ENCODE assay signal across 10 cellular contexts in the genomic region with DNA sequence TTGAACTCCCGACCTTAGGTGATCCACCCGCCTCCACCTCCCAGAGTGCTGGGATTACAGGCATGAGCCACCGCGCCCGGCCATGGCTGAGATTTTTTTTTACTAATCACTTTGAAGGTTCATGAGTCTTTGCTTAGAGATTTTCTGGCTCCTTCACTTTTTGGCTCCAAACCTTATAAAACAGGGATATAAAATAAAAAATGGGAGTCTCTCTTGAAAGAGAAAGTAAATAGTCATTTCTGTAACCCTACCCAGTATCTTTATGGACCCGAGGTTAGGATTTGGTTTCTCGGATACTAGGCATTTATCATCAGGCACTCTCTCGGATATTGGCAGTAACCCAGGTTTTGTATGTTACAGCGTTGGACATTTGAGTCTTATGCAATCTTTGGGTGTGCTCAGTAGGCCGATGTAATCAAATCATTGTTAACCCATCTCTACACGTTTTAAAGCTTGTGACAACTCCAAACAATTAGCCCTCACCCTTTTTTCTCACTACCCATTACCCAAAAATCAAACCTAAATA. TPM values are rescaled to one million over a fixed set of nuclear protein-coding genes. Genes with fewer than 3 reads are reported as not detected.
DNase-seq lines count a peak whose midpoint lies in the region; ATAC-seq, FAIRE-seq and TF ChIP-seq lines count a peak whose summit lies in the region.
"Had no signal": no experiment of that assay in that cellular context is flagged by ENCODE, and none has a peak within 500 bp of the region (broad histone marks: within the 10 kb centered on the region; RNA-seq: fewer than 3 reads in every experiment).

No MANE protein-coding gene starts in this region.

- 13 to 18% (median 16%) methylated on average over 11 of the region's 11 CpGs for WGBS in adrenal gland, 4 donors

- H3K27me3 ChIP-seq in adrenal gland, result no peaks in the 10 kb centered on the region
- H3K27me3 ChIP-seq in upper lobe of right lung, result no peaks in the 10 kb centered on the region
- H3K27me3 ChIP-seq: BLaER1 had no signal

- H3K4me1 ChIP-seq in adrenal gland (replicated peaks in 1 of 2) (peaks cover 0 to 11% of the 10 kb centered on the region in 2 donors), upper lobe of right lung (peaks cover 19% of the 10 kb centered on the region)

- H3K4me3 ChIP-seq in adrenal gland (peak overlapping the region in 1 of 4 donors; percentile 11), upper lobe of right lung (no peak overlapping the region)
- H3K4me3 ChIP-seq: BLaER1 had no signal

- TF ChIP-seq POLR2A in adrenal gland (IDR thresholded peaks at IDR 0.05), result no peak

- TF ChIP-seq CTCF in adrenal gland (IDR thresholded peaks at IDR 0.05) (no peak), upper lobe of right lung (IDR thresholded peaks at IDR 0.05) (no peak)

- H3K9me3 ChIP-seq in adrenal gland (replicated peaks in 1 of 3), result no peaks in the 10 kb centered on the region
- no peaks in the 10 kb centered on the region for H3K9me3 ChIP-seq in upper lobe of right lung
- H3K9me3 ChIP-seq: BLaER1 had no signal

- no peaks in the 10 kb centered on the region for H3K36me3 ChIP-seq in adrenal gland (replicated peaks in 1 of 2)
- no peaks in the 10 kb centered on the region for H3K36me3 ChIP-seq in upper lobe of right lung
- H3K36me3 ChIP-seq: BLaER1 had no signal

- peak overlapping the region; percentile 14 to 75 (median 60) for H3K27ac ChIP-seq in adrenal gland
- H3K27ac ChIP-seq in upper lobe of right lung, result peak overlapping the region; percentile 59
- H3K27ac ChIP-seq: BLaER1 had no signal

- ATAC-seq in upper lobe of right lung (peak; percentile 51), HG03354 (IDR thresholded peaks at IDR 0.05; ENCODE audit: poor library complexity, severe bottlenecking, unreplicated experiment) (no peak)
- ATAC-seq: activated CD8-positive, alpha-beta T cell treated with anti-CD3 and anti-CD28 coated beads, Interleukin-2, amount 10 ng/mL, durations not matched to agents 7 days and 5 days had no signal

- FAIRE-seq in islet of Langerhans (lab: Jason Lieb, UNC), result peak; percentile 75

- intact Hi-C loops in adrenal gland (cut with DNase I) (no loop called here), upper lobe of right lung (cut with DNase I) (no loop called here)

- DNase-seq in NCI-H1694 treated with DMSO at 0.1 percent for 48 hours (lab: John Stamatoyannopoulos, UW) (peak; percentile 19), NCI-H1694 (lab: John Stamatoyannopoulos, UW) (no peak), adrenal gland (peak in 6 of 7 donors; percentile 55 to 75 (median 64)), upper lobe of right lung (peak; percentile 58), NCI-H2227 (lab: John Stamatoyannopoulos, UW; ENCODE audit: unreplicated experiment) (no peak)
- no peak for DNase-seq in stimulated activated CD4-positive, alpha-beta T cell treated with anti-CD3 and anti-CD28 coated beads, Interleukin-4, amount 100 ng/mL, for 24 hours
- DNase-seq: activated CD8-positive, alpha-beta T cell treated with anti-CD3 and anti-CD28 coated beads, Interleukin-2, amount 10 ng/mL, durations not matched to agents 7 days and 5 days had no signal

RNA-seq across cellular contexts. Expression of gene STXBP1, which starts 25.3 kb away (rescaled TPM):
- total RNA-seq in adrenal gland, result 100 to 1,000 TPM in 1 of 8 donors, 10 to 100 TPM in 7; 36.1 to 169 (median 69.5) TPM
- 10 to 100 TPM; 29.4 to 61.6 (median 29.7) TPM for polyA plus RNA-seq in adrenal gland
- 92.1 TPM for total RNA-seq in upper lobe of right lung

Comparison
In these comparisons a context has a peak if more than half of its experiments do, and no peak if none do; other contexts are left out.
1. DNase-seq: peak in NCI-H1694 treated with DMSO at 0.1 percent for 48 hours (single experiment), adrenal gland (6 of 7) and upper lobe of right lung (single experiment); none in NCI-H1694 (single experiment), stimulated activated CD4-positive, alpha-beta T cell treated with anti-CD3 and anti-CD28 coated beads, Interleukin-4, amount 100 ng/mL, for 24 hours (single experiment) and NCI-H2227 (single experiment).